In genomic region chr1:244154528-244154881, GRCh38 we compare ENCODE assay signal across 10 cellular contexts.
"Had no signal": no experiment of that assay in that cellular context is flagged by ENCODE, and none has a peak within 500 bp of the region (broad histone marks: within the 10 kb centered on the region; RNA-seq: fewer than 3 reads in every experiment).

No MANE protein-coding gene starts in this region.

- H3K27ac ChIP-seq: skin epidermis, vagina had no signal

- H3K4me3 ChIP-seq: mucosa of descending colon, skin epidermis, vagina had no signal

- H3K27me3 ChIP-seq: vagina had no signal

- DNase-seq: activated effector memory CD4-positive, alpha-beta T cell treated with Interleukin-2 at 50 U/mL for 16 hours; activated T-cell treated with anti-CD3 and anti-CD28 coated beads, Interleukin-2, amount 50 U/mL, for 1 hour; erythroblast; mucosa of descending colon; natural killer cell; stimulated activated CD4-positive, alpha-beta T cell treated with anti-CD3 and anti-CD28 coated beads, Interleukin-4, amount 100 ng/mL, for 4 hours; stimulated activated naive CD8-positive, alpha-beta T cell treated with anti-CD3 and anti-CD28 coated beads, Interleukin-15, amount 100 ng/mL, for 72 hours had no signal

- ATAC-seq: activated CD4-positive, CD25-positive, alpha-beta regulatory T cell treated with anti-CD3 and anti-CD28 coated beads, Interleukin-2, amount 50 U/mL, for 24 hours had no signal

- H3K4me1 ChIP-seq: vagina had no signal

- H3K36me3 ChIP-seq: vagina had no signal

- H3K9me3 ChIP-seq: mucosa of descending colon, vagina had no signal
